Comparison of ENCODE assay signal across 17 cellular contexts in the genomic region with DNA sequence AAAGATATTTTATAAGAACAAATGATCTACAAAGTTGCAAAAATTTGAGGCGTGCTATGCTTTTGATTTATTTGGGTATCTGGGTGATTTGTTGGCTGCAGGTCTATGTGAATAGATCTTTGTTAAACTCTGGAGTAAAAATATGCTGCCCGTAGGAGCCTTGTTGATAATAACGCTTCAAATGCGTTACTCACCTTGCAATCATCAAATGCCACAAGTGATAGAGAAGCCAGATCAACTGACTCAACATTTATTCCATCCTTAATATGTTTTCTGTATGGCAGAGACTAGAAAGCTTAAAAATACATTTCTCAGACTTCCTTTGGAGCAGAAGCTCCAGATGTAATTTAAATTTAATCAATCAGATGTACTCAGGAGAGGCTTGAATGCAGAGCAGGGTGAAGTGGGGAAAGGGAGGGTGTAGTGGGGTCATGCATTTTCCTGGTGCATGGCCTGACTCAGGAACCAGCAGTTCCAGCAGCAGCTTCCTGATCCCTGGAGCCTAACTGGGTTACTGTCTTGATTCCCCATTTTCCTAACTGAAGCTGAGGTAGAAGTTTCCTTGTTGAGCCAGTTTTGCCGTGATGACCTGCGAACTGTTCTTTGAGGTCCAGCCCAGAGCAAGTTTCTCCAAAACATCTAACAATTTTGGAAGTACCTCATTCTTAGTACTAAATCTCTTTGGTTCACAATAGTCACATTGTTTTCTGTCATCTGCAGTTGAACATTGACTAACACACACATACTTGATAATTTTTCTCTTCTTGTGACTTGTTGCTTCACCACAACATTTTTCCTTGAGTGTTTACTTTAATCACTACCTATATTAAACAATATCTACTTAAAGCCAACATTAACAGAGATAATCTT.
DNase-seq lines count a peak whose midpoint lies in the region; ATAC-seq and TF ChIP-seq lines count a peak whose summit lies in the region.
"Had no signal": no experiment of that assay in that cellular context is flagged by ENCODE, and none has a peak within 500 bp of the region (broad histone marks: within the 10 kb centered on the region; RNA-seq: fewer than 3 reads in every experiment).

No MANE protein-coding gene starts in this region.

- no peak overlapping the region for H3K27ac Mint-ChIP-seq in MCF 10A (ENCODE audit: low read depth, unreplicated experiment)
- H3K27ac Mint-ChIP-seq: activated naive CD4-positive, alpha-beta T cell treated with anti-CD3 and anti-CD28 coated beads, Interleukin-2, amount 50 U/mL, for 24 hours; naive thymus-derived CD4-positive, alpha-beta T cell had no signal

- H3K4me3 Mint-ChIP-seq in MCF 10A (ENCODE audit: unreplicated experiment), result no peak overlapping the region
- H3K4me3 Mint-ChIP-seq: activated naive CD4-positive, alpha-beta T cell treated with anti-CD3 and anti-CD28 coated beads, Interleukin-2, amount 50 U/mL, for 24 hours; naive thymus-derived CD4-positive, alpha-beta T cell had no signal

- H3K27ac ChIP-seq in breast epithelium (no peak overlapping the region), foreskin keratinocyte (peak overlapping the region; percentile 61), vagina (no peak overlapping the region), SJCRH30 (no peak overlapping the region)
- H3K27ac ChIP-seq: hepatocyte, tibial nerve had no signal

- TF ChIP-seq POLR2A in breast epithelium (IDR thresholded peaks at IDR 0.05) (no peak), vagina (IDR thresholded peaks at IDR 0.05) (no peak)

- no peaks in the 10 kb centered on the region for H3K36me3 ChIP-seq in breast epithelium
- H3K36me3 ChIP-seq in vagina, result no peaks in the 10 kb centered on the region
- no peaks in the 10 kb centered on the region for H3K36me3 ChIP-seq in SJCRH30
- H3K36me3 ChIP-seq: tibial nerve had no signal

- H3K36me3 Mint-ChIP-seq in MCF 10A (ENCODE audit: insufficient read depth, unreplicated experiment), result no peaks in the 10 kb centered on the region
- H3K36me3 Mint-ChIP-seq: activated naive CD4-positive, alpha-beta T cell treated with anti-CD3 and anti-CD28 coated beads, Interleukin-2, amount 50 U/mL, for 24 hours; naive thymus-derived CD4-positive, alpha-beta T cell had no signal

- intact Hi-C loops in MCF 10A (cut with micrococcal nuclease) (no loop called here), breast epithelium (cut with DNase I; ENCODE audit: low total_unique reads) (no loop called here), vagina (cut with DNase I) (no loop called here), Right ventricle myocardium superior (cut with DNase I) (no loop called here)

- H3K27me3 ChIP-seq in breast epithelium, result no peaks in the 10 kb centered on the region
- no peaks in the 10 kb centered on the region for H3K27me3 ChIP-seq in foreskin keratinocyte
- H3K27me3 ChIP-seq in vagina, result no peaks in the 10 kb centered on the region
- no peaks in the 10 kb centered on the region for H3K27me3 ChIP-seq in SJCRH30
- H3K27me3 ChIP-seq: hepatocyte, tibial nerve had no signal

- peaks cover 5% of the 10 kb centered on the region for H3K9me3 Mint-ChIP-seq in MCF 10A (ENCODE audit: unreplicated experiment)
- H3K9me3 Mint-ChIP-seq: activated naive CD4-positive, alpha-beta T cell treated with anti-CD3 and anti-CD28 coated beads, Interleukin-2, amount 50 U/mL, for 24 hours had no signal

- DNase-seq in MCF 10A (ENCODE audit: unreplicated experiment), result peak; percentile 17
- no peak for DNase-seq in breast epithelium (ENCODE audit: low spot score in 2 of 2)
- DNase-seq in SK-N-DZ (ENCODE audit: low spot score), result peak; percentile 11
- peak; percentile 55 to 82 for DNase-seq in foreskin keratinocyte
- no peak for DNase-seq in vagina (ENCODE audit: extremely low spot score in 2 of 2)
- DNase-seq in SJCRH30, result no peak
- no peak for DNase-seq in Right ventricle myocardium superior
- DNase-seq: 8988T; activated CD4-positive, alpha-beta T cell treated with anti-CD3 and anti-CD28 coated beads for 1 hour; GOT3; KG1; naive thymus-derived CD4-positive, alpha-beta T cell; NCI-H510A had no signal

- H3K27me3 Mint-ChIP-seq in MCF 10A (ENCODE audit: insufficient read depth, unreplicated experiment), result no peaks in the 10 kb centered on the region
- H3K27me3 Mint-ChIP-seq: activated naive CD4-positive, alpha-beta T cell treated with anti-CD3 and anti-CD28 coated beads, Interleukin-2, amount 50 U/mL, for 24 hours; naive thymus-derived CD4-positive, alpha-beta T cell had no signal

- H3K4me3 ChIP-seq in breast epithelium (no peak overlapping the region), vagina (no peak overlapping the region), SJCRH30 (no peak overlapping the region)
- H3K4me3 ChIP-seq: hepatocyte, tibial nerve had no signal

- H3K9me3 ChIP-seq in breast epithelium, result no peaks in the 10 kb centered on the region
- no peaks in the 10 kb centered on the region for H3K9me3 ChIP-seq in vagina
- no peaks in the 10 kb centered on the region for H3K9me3 ChIP-seq in SJCRH30 (replicated peaks)
- H3K9me3 ChIP-seq: tibial nerve had no signal

- H3K4me1 ChIP-seq in breast epithelium (no peaks in the 10 kb centered on the region), foreskin keratinocyte (peaks cover 24% of the 10 kb centered on the region), vagina (no peaks in the 10 kb centered on the region), SJCRH30 (no peaks in the 10 kb centered on the region)
- H3K4me1 ChIP-seq: tibial nerve had no signal

- TF ChIP-seq CTCF in MCF 10A (IDR thresholded peaks at IDR 0.05; ENCODE audit: unreplicated experiment) (no peak), breast epithelium (IDR thresholded peaks at IDR 0.05) (no peak), foreskin keratinocyte (conservative IDR thresholded peaks at IDR 0.05) (no peak), vagina (IDR thresholded peaks at IDR 0.05) (no peak)

- ATAC-seq in foreskin keratinocyte (peak; percentile 96), GM21515 (IDR thresholded peaks at IDR 0.05; ENCODE audit: unreplicated experiment) (no peak), Right ventricle myocardium superior (ENCODE audit: poor library complexity) (no peak)
- ATAC-seq: naive thymus-derived CD4-positive, alpha-beta T cell had no signal

- no TSS peak for BruUV-seq in MCF 10A (replicated peaks; lab: Mats Ljungman, UMichigan)

- CTCF ChIA-PET in MCF 10A (lab: Yijun Ruan, JAX), result no interaction called here

- POLR2A ChIA-PET in MCF 10A (lab: Yijun Ruan, JAX), result interaction anchor here (1.3 kb wide), 1 partner anchor 12 kb away, joined by 3 read pairs; no protein-coding TSS in a partner anchor

- H3K4me1 Mint-ChIP-seq in MCF 10A (ENCODE audit: insufficient read depth, unreplicated experiment), result peaks cover 12% of the 10 kb centered on the region
- H3K4me1 Mint-ChIP-seq: activated naive CD4-positive, alpha-beta T cell treated with anti-CD3 and anti-CD28 coated beads, Interleukin-2, amount 50 U/mL, for 24 hours; naive thymus-derived CD4-positive, alpha-beta T cell had no signal

Comparison
In these comparisons a context has a peak if more than half of its experiments do, and no peak if none do; other contexts are left out.
1. DNase-seq: peak in MCF 10A (single experiment), SK-N-DZ (single experiment) and foreskin keratinocyte (2 of 2); none in breast epithelium (0 of 2), vagina (0 of 2), SJCRH30 (0 of 2) and Right ventricle myocardium superior (single experiment).